ENCODE assay signal across 1 cellular context in the genomic region with DNA sequence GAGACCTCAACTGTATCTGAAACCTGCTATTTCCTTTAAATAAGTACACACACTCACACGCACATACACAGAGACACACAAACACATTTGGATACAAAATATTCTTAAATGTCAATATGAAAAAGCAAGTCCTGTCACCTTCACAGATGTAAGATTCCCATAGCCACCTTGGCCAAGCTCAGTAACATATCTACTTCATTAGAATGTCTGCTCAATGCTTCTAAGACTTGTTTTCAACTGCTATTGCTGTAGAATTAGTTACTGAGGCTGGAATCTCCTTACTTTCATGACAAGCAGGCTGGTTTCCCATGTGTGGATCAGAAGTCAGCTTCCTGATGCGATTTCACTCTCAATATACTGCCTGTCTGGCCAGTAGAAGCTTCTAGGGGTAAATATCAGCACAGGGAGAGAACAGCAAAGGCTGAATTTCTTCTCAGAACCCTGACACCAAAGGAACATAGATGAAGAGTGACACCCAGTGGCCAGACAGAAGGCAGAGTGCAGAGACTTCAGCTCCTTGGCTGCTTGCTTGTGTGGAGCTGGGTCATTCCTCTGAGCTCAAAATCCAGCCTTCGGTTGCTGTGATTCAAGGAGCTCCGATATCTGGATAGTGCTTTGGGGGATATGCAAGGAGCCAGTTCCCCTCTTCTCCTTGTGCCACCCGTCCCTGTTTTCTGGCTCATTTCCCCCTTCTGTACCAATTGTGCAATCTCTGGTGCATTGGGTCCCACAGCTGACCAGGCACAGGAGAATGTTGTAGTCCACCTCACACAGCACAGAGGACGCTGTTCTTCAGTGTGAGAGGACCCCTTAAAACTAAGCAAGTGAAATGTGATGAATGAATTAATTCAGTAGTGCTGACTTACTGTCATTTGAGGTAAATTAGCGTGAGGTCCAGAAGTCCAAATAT.
TF ChIP-seq lines count a peak whose summit lies in the region.

No MANE protein-coding gene starts in this region.

TF ChIP-seq in endothelial cell of umbilical vein, 7 proteins besides CTCF, POLR2A, EP300 and RAD21:
- TF ChIP-seq JUN (IDR thresholded peaks at IDR 0.05; ENCODE audit: borderline replicate concordance, insufficient read depth, insufficient read length, low read depth) (no peak), FOS (IDR thresholded peaks at IDR 0.05; ENCODE audit: borderline replicate concordance, insufficient read depth, low read length) (no peak), POLR2AphosphoS5 (IDR thresholded peaks at IDR 0.05; ENCODE audit: insufficient read depth, low read depth, low read length) (no peak)
